24 cellular contexts compared by ENCODE assay signal in genomic region chr12:33370318-33370717, GRCh38.
"Had no signal": no experiment of that assay in that cellular context is flagged by ENCODE, and none has a peak within 500 bp of the region (broad histone marks: within the 10 kb centered on the region; RNA-seq: fewer than 3 reads in every experiment).

No MANE protein-coding gene starts in this region.

- ATAC-seq: effector memory CD8-positive, alpha-beta T cell; esophagus mucosa; foreskin keratinocyte; gastrocnemius medialis; gastroesophageal sphincter; heart left ventricle; heart right ventricle had no signal

- H3K36me3 ChIP-seq: colonic mucosa, esophagus muscularis mucosa, esophagus squamous epithelium, gastrocnemius medialis, gastroesophageal sphincter, heart left ventricle, heart right ventricle had no signal

- H3K4me3 ChIP-seq: colonic mucosa, coronary artery, dorsolateral prefrontal cortex, esophagus muscularis mucosa, esophagus squamous epithelium, gastrocnemius medialis, gastroesophageal sphincter, heart left ventricle, heart right ventricle, hepatocyte had no signal

- DNase-seq: colonic mucosa; cortex of kidney; dermis blood vessel endothelial cell; dorsolateral prefrontal cortex; effector CD4-positive, alpha-beta T cell; effector CD8-positive, alpha-beta T cell; effector memory CD8-positive, alpha-beta T cell; endodermal cell; erythroblast; esophagus squamous epithelium; foreskin fibroblast; foreskin keratinocyte; foreskin melanocyte; gastrocnemius medialis; glutamatergic neuron; head of caudate nucleus; heart left ventricle; heart right ventricle had no signal

- H2AFZ ChIP-seq: hepatocyte had no signal

- H3K9me3 ChIP-seq: colonic mucosa, esophagus muscularis mucosa, esophagus squamous epithelium, gastrocnemius medialis, gastroesophageal sphincter, heart left ventricle had no signal

- H3K27ac ChIP-seq: colonic mucosa, coronary artery, dorsolateral prefrontal cortex, epithelial cell of prostate, esophagus muscularis mucosa, esophagus squamous epithelium, foreskin keratinocyte, gastrocnemius medialis, gastroesophageal sphincter, heart left ventricle, heart right ventricle, hepatocyte had no signal

- H3K4me1 ChIP-seq: colonic mucosa, esophagus muscularis mucosa, esophagus squamous epithelium, foreskin keratinocyte, gastrocnemius medialis, gastroesophageal sphincter, heart left ventricle, heart right ventricle had no signal

- H3K4me2 ChIP-seq: hepatocyte had no signal

- H3K79me2 ChIP-seq: hepatocyte had no signal

- H3K27me3 ChIP-seq: colonic mucosa, dorsolateral prefrontal cortex, esophagus muscularis mucosa, esophagus squamous epithelium, foreskin keratinocyte, gastrocnemius medialis, gastroesophageal sphincter, heart left ventricle, heart right ventricle, hepatocyte had no signal
